Comparison of ENCODE assay signal across 9 cellular contexts in genomic region chr17:30380643-30381419, GRCh38. TPM values are rescaled to one million over a fixed set of nuclear protein-coding genes. Genes with fewer than 3 reads are reported as not detected.
DNase-seq lines count a peak whose midpoint lies in the region; ATAC-seq and TF ChIP-seq lines count a peak whose summit lies in the region.
"Had no signal": no experiment of that assay in that cellular context is flagged by ENCODE, and none has a peak within 500 bp of the region (broad histone marks: within the 10 kb centered on the region; RNA-seq: fewer than 3 reads in every experiment).

No MANE protein-coding gene starts in this region.

- H3K4me3 Mint-ChIP-seq in T-helper 2 cell treated with Interferon-gamma antibody and Interleukin-4, amounts not matched to agents 5 μg/mL and 100 μg/mL, for 36 hours, result peak overlapping the region; percentile 73
- peak overlapping the region; percentile 80 for H3K4me3 Mint-ChIP-seq in activated CD4-positive, alpha-beta memory T cell treated with anti-CD3 and anti-CD28 coated beads, Interleukin-2, amount 10 ng/mL, durations not matched to agents 7 days and 5 days
- peak overlapping the region; percentile 86 to 94 (median 91) for H3K4me3 Mint-ChIP-seq in immature natural killer cell

- H3K4me3 ChIP-seq in suprapubic skin (peak overlapping the region; percentile 77), MG63 (no peak overlapping the region; the same call in 1 of the 2 replicates)

- TF ChIP-seq POLR2A in suprapubic skin (IDR thresholded peaks at IDR 0.05), result no peak

- peaks cover 43% of the 10 kb centered on the region for H3K4me1 ChIP-seq in suprapubic skin

- no peak for DNase-seq in T-helper 2 cell treated with Interferon-gamma antibody and Interleukin-4, amounts not matched to agents 5 μg/mL and 100 μg/mL, for 36 hours (ENCODE audit: low spot score)
- DNase-seq in T-helper 2 cell, result no peak
- DNase-seq in activated CD4-positive, alpha-beta memory T cell treated with anti-CD3 and anti-CD28 coated beads, Interleukin-2, amount 10 ng/mL, durations not matched to agents 7 days and 5 days, result no peak
- DNase-seq in immature natural killer cell, result no peak
- DNase-seq in suprapubic skin (ENCODE audit: low spot score in 2 of 2), result no peak
- DNase-seq in MG63, result no peak
- DNase-seq: C1 segment of cervical spinal cord had no signal

- WGBS in suprapubic skin, result 63% methylated on average over 7 of the region's 7 CpGs

- no peak overlapping the region for H3K27ac ChIP-seq in suprapubic skin

- TF ChIP-seq CTCF in suprapubic skin (IDR thresholded peaks at IDR 0.05), result no peak

- TF ChIP-seq EP300 in suprapubic skin (IDR thresholded peaks at IDR 0.05), result no peak

- no peak overlapping the region for H3K27ac Mint-ChIP-seq in T-helper 2 cell treated with Interferon-gamma antibody and Interleukin-4, amounts not matched to agents 5 μg/mL and 100 μg/mL, for 36 hours
- H3K27ac Mint-ChIP-seq in activated CD4-positive, alpha-beta memory T cell treated with anti-CD3 and anti-CD28 coated beads, Interleukin-2, amount 10 ng/mL, durations not matched to agents 7 days and 5 days, result no peak overlapping the region
- H3K27ac Mint-ChIP-seq in immature natural killer cell, result peak overlapping the region; percentile 85 to 92 (median 88)

- POLR2A ChIA-PET in activated CD4-positive, alpha-beta memory T cell treated with anti-CD3 and anti-CD28 coated beads, Interleukin-2, amount 10 ng/mL, durations not matched to agents 7 days and 5 days (lab: Charles Lee), result interaction anchor here (0.9 to 2.5 kb wide), 5 partner anchors 13 to 263 kb away, joined by 3 to 6 read pairs (median 5); no protein-coding TSS in a partner anchor

- no peak for ATAC-seq in GM21423 (IDR thresholded peaks at IDR 0.05; ENCODE audit: unreplicated experiment)
- no peak for ATAC-seq in GM18498 (IDR thresholded peaks at IDR 0.05; ENCODE audit: unreplicated experiment)

- H3K9me3 ChIP-seq in suprapubic skin, result no peaks in the 10 kb centered on the region
- no peaks in the 10 kb centered on the region for H3K9me3 ChIP-seq in MG63

- H3K4me1 Mint-ChIP-seq in T-helper 2 cell treated with Interferon-gamma antibody and Interleukin-4, amounts not matched to agents 5 μg/mL and 100 μg/mL, for 36 hours (ENCODE audit: low read depth), result peaks cover 51% of the 10 kb centered on the region
- H3K4me1 Mint-ChIP-seq in activated CD4-positive, alpha-beta memory T cell treated with anti-CD3 and anti-CD28 coated beads, Interleukin-2, amount 10 ng/mL, durations not matched to agents 7 days and 5 days, result peaks cover 51% of the 10 kb centered on the region
- H3K4me1 Mint-ChIP-seq in immature natural killer cell, result peaks cover 63 to 73% of the 10 kb centered on the region in 2 donors

- no peaks in the 10 kb centered on the region for H3K9me3 Mint-ChIP-seq in T-helper 2 cell treated with Interferon-gamma antibody and Interleukin-4, amounts not matched to agents 5 μg/mL and 100 μg/mL, for 36 hours
- H3K9me3 Mint-ChIP-seq in activated CD4-positive, alpha-beta memory T cell treated with anti-CD3 and anti-CD28 coated beads, Interleukin-2, amount 10 ng/mL, durations not matched to agents 7 days and 5 days, result no peaks in the 10 kb centered on the region
- no peaks in the 10 kb centered on the region for H3K9me3 Mint-ChIP-seq in immature natural killer cell

- H3K27me3 ChIP-seq in suprapubic skin, result no peaks in the 10 kb centered on the region
- H3K27me3 ChIP-seq in MG63, result no peaks in the 10 kb centered on the region

- H3K36me3 ChIP-seq in suprapubic skin (peaks cover 3% of the 10 kb centered on the region), MG63 (no peaks in the 10 kb centered on the region; the same call in 1 of the 2 replicates)

- H3K27me3 Mint-ChIP-seq in T-helper 2 cell treated with Interferon-gamma antibody and Interleukin-4, amounts not matched to agents 5 μg/mL and 100 μg/mL, for 36 hours (ENCODE audit: low read depth), result no peaks in the 10 kb centered on the region
- H3K27me3 Mint-ChIP-seq in activated CD4-positive, alpha-beta memory T cell treated with anti-CD3 and anti-CD28 coated beads, Interleukin-2, amount 10 ng/mL, durations not matched to agents 7 days and 5 days, result peaks cover 8% of the 10 kb centered on the region
- H3K27me3 Mint-ChIP-seq in immature natural killer cell (ENCODE audit: low read depth in 3 of 3), result peaks cover 8 to 14% (median 11%) of the 10 kb centered on the region in 3 donors

- CTCF ChIA-PET in activated CD4-positive, alpha-beta memory T cell treated with anti-CD3 and anti-CD28 coated beads, Interleukin-2, amount 10 ng/mL, durations not matched to agents 7 days and 5 days (lab: Charles Lee), result interaction anchor here (1.0 to 2.5 kb wide), 4 partner anchors 17 to 276 kb away, joined by 4 to 11 read pairs (median 8); partner anchors contain the start of gene GOSR1

- H3K36me3 Mint-ChIP-seq in T-helper 2 cell treated with Interferon-gamma antibody and Interleukin-4, amounts not matched to agents 5 μg/mL and 100 μg/mL, for 36 hours (ENCODE audit: low read depth), result peaks cover 4% of the 10 kb centered on the region
- peaks cover 8% of the 10 kb centered on the region for H3K36me3 Mint-ChIP-seq in activated CD4-positive, alpha-beta memory T cell treated with anti-CD3 and anti-CD28 coated beads, Interleukin-2, amount 10 ng/mL, durations not matched to agents 7 days and 5 days (ENCODE audit: low read depth)
- peaks cover 4 to 6% (median 6%) of the 10 kb centered on the region in 3 donors for H3K36me3 Mint-ChIP-seq in immature natural killer cell

RNA-seq across cellular contexts. Expression of gene CPD, which starts 2.1 kb away (rescaled TPM):
- total RNA-seq in activated CD4-positive, alpha-beta memory T cell treated with anti-CD3 and anti-CD28 coated beads, Interleukin-2, amount 10 ng/mL, durations not matched to agents 7 days and 5 days, result 10 to 100 TPM; 28.7 to 32.3 TPM
- 10 to 100 TPM; 22.0 to 37.4 (median 24.8) TPM for polyA plus RNA-seq in immature natural killer cell
- 10 to 100 TPM; 38.9 to 60.5 (median 49.4) TPM for total RNA-seq in suprapubic skin
- 38.8 and 46.3 TPM in 2 replicates for total RNA-seq in MG63 (2014; rRNA removed; shearing (Covaris generic); ENCODE audit: low replicate concordance)

RNA-seq across cellular contexts. Expression of gene TMIGD1, which starts 47.0 kb away (rescaled TPM):
- not detected for total RNA-seq in activated CD4-positive, alpha-beta memory T cell treated with anti-CD3 and anti-CD28 coated beads, Interleukin-2, amount 10 ng/mL, durations not matched to agents 7 days and 5 days
- not detected for polyA plus RNA-seq in immature natural killer cell
- total RNA-seq in suprapubic skin, result under 1 TPM in 1 of 4 donors, not detected in 3; 0.45 TPM
- not detected in 2 replicates for total RNA-seq in MG63 (2014; rRNA removed; shearing (Covaris generic); ENCODE audit: low replicate concordance)

Comparison
In these comparisons a context has a peak if more than half of its experiments do, and no peak if none do; other contexts are left out.
1. H3K27ac Mint-ChIP-seq: peak in immature natural killer cell (6 of 6); none in T-helper 2 cell treated with Interferon-gamma antibody and Interleukin-4, amounts not matched to agents 5 μg/mL and 100 μg/mL, for 36 hours (single experiment) and activated CD4-positive, alpha-beta memory T cell treated with anti-CD3 and anti-CD28 coated beads, Interleukin-2, amount 10 ng/mL, durations not matched to agents 7 days and 5 days (single experiment).
2. Peak in every context shown above with its lines, with median percentiles within 50 percentile points of each other: H3K4me3 Mint-ChIP-seq.